Comparison of ENCODE assay signal across 10 cellular contexts in genomic region chr16:78505544-78506371, GRCh38.
DNase-seq lines count a peak whose midpoint lies in the region; ATAC-seq and TF ChIP-seq lines count a peak whose summit lies in the region.
"Had no signal": no experiment of that assay in that cellular context is flagged by ENCODE, and none has a peak within 500 bp of the region (broad histone marks: within the 10 kb centered on the region; RNA-seq: fewer than 3 reads in every experiment).

No MANE protein-coding gene starts in this region.

- H3K9me3 ChIP-seq in ascending aorta (no peaks in the 10 kb centered on the region), right atrium auricular region (no peaks in the 10 kb centered on the region)

- peaks cover 0 to 9% of the 10 kb centered on the region in 2 donors for H3K4me1 ChIP-seq in ascending aorta
- peaks cover 0 to 11% of the 10 kb centered on the region in 2 donors for H3K4me1 ChIP-seq in right atrium auricular region

- peak in 11 of 14 donors; percentile 23 to 87 (median 40) for DNase-seq in C1 segment of cervical spinal cord (lab: John Stamatoyannopoulos, UW)
- DNase-seq in ascending aorta (ENCODE audit: low spot score in 2 of 2) = peak in 1 of 2 donors; percentile 78
- DNase-seq in right atrium auricular region (ENCODE audit: low spot score) = peak; percentile 77
- peak; percentile 37 for DNase-seq in pons (ENCODE audit: low spot score)
- DNase-seq: CD8-positive, alpha-beta memory T cell had no signal

- intact Hi-C loops in ascending aorta (cut with DNase I) = loop anchor here (2.0 kb wide), 1 partner anchor 1095 kb away; the partner anchor contains the start of gene MAF

- TF ChIP-seq CTCF in ascending aorta (IDR thresholded peaks at IDR 0.05) (peak in 2 of 3 experiments; percentile 25 to 28), right atrium auricular region (IDR thresholded peaks at IDR 0.05) (peak in 1 of 2 donors; percentile 49)

- H3K4me3 ChIP-seq in ascending aorta (peak overlapping the region; percentile 45 to 60), right atrium auricular region (peak overlapping the region in 1 of 2 donors; percentile 19)

- no peaks in the 10 kb centered on the region for H3K36me3 ChIP-seq in ascending aorta
- H3K36me3 ChIP-seq in right atrium auricular region = no peaks in the 10 kb centered on the region

- no peak for ATAC-seq in GM18511 (IDR thresholded peaks at IDR 0.05; ENCODE audit: unreplicated experiment)
- ATAC-seq in GM18873 (IDR thresholded peaks at IDR 0.05; ENCODE audit: low FRiP score, unreplicated experiment) = no peak
- no peak for ATAC-seq in HG02798 (IDR thresholded peaks at IDR 0.05; ENCODE audit: poor library complexity, unreplicated experiment)
- ATAC-seq in HG03342 (IDR thresholded peaks at IDR 0.05; ENCODE audit: unreplicated experiment) = no peak

- H3K27me3 ChIP-seq in ascending aorta = no peaks in the 10 kb centered on the region
- no peaks in the 10 kb centered on the region for H3K27me3 ChIP-seq in right atrium auricular region

- H3K27ac ChIP-seq in ascending aorta = peak overlapping the region; percentile 51 to 61
- H3K27ac ChIP-seq in right atrium auricular region = peak overlapping the region; percentile 22 to 37
- H3K27ac ChIP-seq: HL-60 had no signal
